20 cellular contexts compared by ENCODE assay signal in genomic region chr2:24016376-24016761, GRCh38. TPM values are rescaled to one million over a fixed set of nuclear protein-coding genes. Genes with fewer than 3 reads are reported as not detected.
A peak's percentile ranks its signal among the peaks of the same experiment; 100 is the strongest.
DNase-seq lines count a peak whose midpoint lies in the region; ATAC-seq and TF ChIP-seq lines count a peak whose summit lies in the region.
"Had no signal": no experiment of that assay in that cellular context is flagged by ENCODE, and none has a peak within 500 bp of the region (broad histone marks: within the 10 kb centered on the region; RNA-seq: fewer than 3 reads in every experiment).

No MANE protein-coding gene starts in this region.

- H3K9ac ChIP-seq in mesenchymal stem cell (ENCODE audit: low read length): no peak overlapping the region
- H3K9ac ChIP-seq: KMS-11 had no signal

- H3K9me3 ChIP-seq in SJSA1 (replicated peaks) (peaks cover 2% of the 10 kb centered on the region; the same call in 1 of the 2 replicates), mesenchymal stem cell (ENCODE audit: control insufficient read depth, low read length) (no peaks in the 10 kb centered on the region), uterus (no peaks in the 10 kb centered on the region)
- H3K9me3 ChIP-seq: ascending aorta had no signal

- DNase-seq in GM23338 (ENCODE audit: low spot score) (no peak), SJSA1 (ENCODE audit: low read depth in 1 of 2, low spot score in 2 of 2) (peak in 1 of 2 experiments; percentile 25), mesenchymal stem cell (no peak), uterus (no peak)
- DNase-seq in activated T-cell treated with anti-CD3 and anti-CD28 coated beads, Interleukin-2, amount 50 U/mL, for 48 hours: no peak
- no peak for DNase-seq in activated CD4-positive, alpha-beta T cell treated with anti-CD3 and anti-CD28 coated beads, Interleukin-2, amount 10 ng/mL, durations not matched to agents 7 days and 5 days
- DNase-seq: activated CD4-positive, CD25-positive, alpha-beta regulatory T cell; C1 segment of cervical spinal cord; left colon; NCI-H2081; NCI-H446; stimulated activated CD4-positive, alpha-beta T cell treated with anti-CD3 and anti-CD28 coated beads, Interleukin-4, amount 100 ng/mL, for 1 hour had no signal

- no peaks in the 10 kb centered on the region for H3F3A ChIP-seq in GM23338 (replicated peaks; ENCODE audit: low read depth)

- CTCF ChIA-PET in activated CD4-positive, alpha-beta T cell treated with anti-CD3 and anti-CD28 coated beads, Interleukin-2, amount 10 ng/mL, durations not matched to agents 7 days and 5 days (lab: Charles Lee): interaction anchor here (0.6 kb wide), 1 partner anchor 301 kb away, joined by 4 read pairs; no protein-coding TSS in a partner anchor

- H3K18ac ChIP-seq in mesenchymal stem cell (ENCODE audit: low read depth in 1 of 2, low read length in 2 of 2): peak overlapping the region; percentile 25 to 64

- H3K4me1 ChIP-seq in GM23338 (ENCODE audit: insufficient read depth) (peaks cover 10% of the 10 kb centered on the region; the same call in 1 of the 2 replicates), SJSA1 (replicated peaks) (peaks cover 28% of the 10 kb centered on the region), mesenchymal stem cell (ENCODE audit: control insufficient read depth, insufficient read depth, low read depth, low read length) (peaks cover 19% of the 10 kb centered on the region), uterus (no peaks in the 10 kb centered on the region)
- H3K4me1 ChIP-seq: ascending aorta had no signal

- peak overlapping the region in 1 of 2 experiments; percentile 1 for H3K14ac ChIP-seq in mesenchymal stem cell (ENCODE audit: low read length in 2 of 2)

- H2BK120ac ChIP-seq in mesenchymal stem cell (ENCODE audit: low read depth, low read length): peak overlapping the region; percentile 61

- no peaks in the 10 kb centered on the region for H3K36me3 ChIP-seq in GM23338 (ENCODE audit: insufficient read depth)
- peaks cover under 1% of the 10 kb centered on the region; the same call in 1 of the 2 replicates for H3K36me3 ChIP-seq in SJSA1
- H3K36me3 ChIP-seq in mesenchymal stem cell (ENCODE audit: control insufficient read depth in 1 of 2, insufficient read depth in 2 of 2, low read depth in 1 of 2, low read length in 2 of 2): peaks cover 0 to 2% of the 10 kb centered on the region in 2 experiments
- H3K36me3 ChIP-seq in uterus: no peaks in the 10 kb centered on the region
- H3K36me3 ChIP-seq: ascending aorta had no signal

- no peak for TF ChIP-seq POLR2A in uterus (IDR thresholded peaks at IDR 0.05)

- peak overlapping the region in 1 of 2 experiments; percentile 57 for H3K4ac ChIP-seq in mesenchymal stem cell (ENCODE audit: low read depth in 1 of 2, low read length in 2 of 2)

- H2AK5ac ChIP-seq in mesenchymal stem cell (ENCODE audit: low read length, severe bottlenecking): no peak overlapping the region

- no peaks in the 10 kb centered on the region for H4K20me1 ChIP-seq in GM23338 (replicated peaks; ENCODE audit: insufficient read depth)

- H3K36me3 Mint-ChIP-seq in GM23338 (ENCODE audit: low read depth): no peaks in the 10 kb centered on the region
- H3K36me3 Mint-ChIP-seq in activated CD4-positive, alpha-beta T cell treated with anti-CD3 and anti-CD28 coated beads, Interleukin-2, amount 10 ng/mL, durations not matched to agents 7 days and 5 days (ENCODE audit: low read depth): no peaks in the 10 kb centered on the region
- H3K36me3 Mint-ChIP-seq: activated naive CD4-positive, alpha-beta T cell treated with anti-CD3 and anti-CD28 coated beads, Interleukin-2, amount 50 U/mL, for 24 hours had no signal

- peak overlapping the region; percentile 91 for H4K91ac ChIP-seq in mesenchymal stem cell (ENCODE audit: low read length)

- intact Hi-C loops in uterus (cut with DNase I; ENCODE audit: low total_unique reads): no loop called here

- no peaks in the 10 kb centered on the region for H3K9me3 Mint-ChIP-seq in GM23338
- H3K9me3 Mint-ChIP-seq in activated CD4-positive, alpha-beta T cell treated with anti-CD3 and anti-CD28 coated beads, Interleukin-2, amount 10 ng/mL, durations not matched to agents 7 days and 5 days: no peaks in the 10 kb centered on the region
- H3K9me3 Mint-ChIP-seq: activated naive CD4-positive, alpha-beta T cell treated with anti-CD3 and anti-CD28 coated beads, Interleukin-2, amount 50 U/mL, for 24 hours; mesothelial cell of epicardium; nephron had no signal

- peak overlapping the region; percentile 35 for H4K8ac ChIP-seq in mesenchymal stem cell (ENCODE audit: low read length)

- no peak for ATAC-seq in GM23338
- no peak for ATAC-seq in GM19395 (IDR thresholded peaks at IDR 0.05; ENCODE audit: unreplicated experiment)
- ATAC-seq: left colon had no signal

- H3K4me1 Mint-ChIP-seq in GM23338: peaks cover 24% of the 10 kb centered on the region
- H3K4me1 Mint-ChIP-seq in activated CD4-positive, alpha-beta T cell treated with anti-CD3 and anti-CD28 coated beads, Interleukin-2, amount 10 ng/mL, durations not matched to agents 7 days and 5 days: peaks cover under 1% of the 10 kb centered on the region
- H3K4me1 Mint-ChIP-seq: mesothelial cell of epicardium, nephron had no signal

- TF ChIP-seq CTCF in 22Rv1 (IDR thresholded peaks at IDR 0.05) (no peak), GM23338 (conservative IDR thresholded peaks at IDR 0.05; ENCODE audit: low read depth in 2 of 2) (no peak), uterus (IDR thresholded peaks at IDR 0.05) (no peak)

- 95% methylated on average over 9 of the region's 9 CpGs for WGBS in mesenchymal stem cell

- no peaks in the 10 kb centered on the region for H3K27me3 ChIP-seq in GM23338 (ENCODE audit: insufficient read depth)
- H3K27me3 ChIP-seq in SJSA1 (replicated peaks): no peaks in the 10 kb centered on the region
- H3K27me3 ChIP-seq in mesenchymal stem cell (ENCODE audit: control insufficient read depth in 1 of 2, insufficient read depth in 1 of 2, low read length in 2 of 2): peaks cover 0 to 6% of the 10 kb centered on the region in 2 experiments
- no peaks in the 10 kb centered on the region for H3K27me3 ChIP-seq in uterus
- H3K27me3 ChIP-seq: ascending aorta had no signal

- H2BK12ac ChIP-seq in mesenchymal stem cell (ENCODE audit: low read length in 2 of 2): peak overlapping the region; percentile 18 to 59

- H2AFZ ChIP-seq in GM23338 (no peak overlapping the region), mesenchymal stem cell (ENCODE audit: low read depth, low read length) (no peak overlapping the region)

- no peak overlapping the region for H2BK5ac ChIP-seq in mesenchymal stem cell (ENCODE audit: low read depth, low read length, poor library complexity, severe bottlenecking)

- no peaks in the 10 kb centered on the region for H3K79me1 ChIP-seq in mesenchymal stem cell (replicated peaks; ENCODE audit: low read length, poor library complexity, severe bottlenecking)

- no peaks in the 10 kb centered on the region for H3K9me2 ChIP-seq in GM23338 (ENCODE audit: insufficient read depth)

- H3K4me3 Mint-ChIP-seq in GM23338: no peak overlapping the region
- H3K4me3 Mint-ChIP-seq in activated CD4-positive, alpha-beta T cell treated with anti-CD3 and anti-CD28 coated beads, Interleukin-2, amount 10 ng/mL, durations not matched to agents 7 days and 5 days: no peak overlapping the region
- H3K4me3 Mint-ChIP-seq: activated naive CD4-positive, alpha-beta T cell treated with anti-CD3 and anti-CD28 coated beads, Interleukin-2, amount 50 U/mL, for 24 hours; mesothelial cell of epicardium; nephron had no signal

- H3K23ac ChIP-seq in mesenchymal stem cell (ENCODE audit: low read length in 2 of 2): no peak overlapping the region

- no peak overlapping the region for H3K4me3 ChIP-seq in GM23338
- H3K4me3 ChIP-seq in SJSA1: no peak overlapping the region
- no peak overlapping the region for H3K4me3 ChIP-seq in mesenchymal stem cell (ENCODE audit: insufficient read depth in 1 of 2, low read depth in 1 of 2, low read length in 2 of 2)
- no peak overlapping the region for H3K4me3 ChIP-seq in uterus
- H3K4me3 ChIP-seq: ascending aorta had no signal

- H2BK15ac ChIP-seq in mesenchymal stem cell (ENCODE audit: low read depth, poor library complexity, severe bottlenecking): no peak overlapping the region

- H3K27me3 Mint-ChIP-seq in GM23338 (ENCODE audit: insufficient read depth, low read depth, poor library complexity): peaks cover 10% of the 10 kb centered on the region
- H3K27me3 Mint-ChIP-seq in activated CD4-positive, alpha-beta T cell treated with anti-CD3 and anti-CD28 coated beads, Interleukin-2, amount 10 ng/mL, durations not matched to agents 7 days and 5 days: peaks cover 13% of the 10 kb centered on the region

- H3K4me2 ChIP-seq in GM23338 (no peak overlapping the region), mesenchymal stem cell (ENCODE audit: low read length, poor library complexity, severe bottlenecking) (no peak overlapping the region)
- H3K4me2 ChIP-seq: KMS-11 had no signal

- peak overlapping the region; percentile 13; the same call in 1 of the 2 replicates for H3K27ac ChIP-seq in 22Rv1
- H3K27ac ChIP-seq in GM23338 (ENCODE audit: low read depth): peak overlapping the region; percentile 39; the same call in 1 of the 2 replicates
- peak overlapping the region; percentile 77 for H3K27ac ChIP-seq in SJSA1
- H3K27ac ChIP-seq in mesenchymal stem cell (ENCODE audit: low read length, poor library complexity, severe bottlenecking): no peak overlapping the region
- no peak overlapping the region for H3K27ac ChIP-seq in uterus
- H3K27ac ChIP-seq: ascending aorta, KMS-11 had no signal

- no peak overlapping the region; the same call in 1 of the 2 replicates for H3K27ac Mint-ChIP-seq in GM23338
- no peak overlapping the region for H3K27ac Mint-ChIP-seq in activated CD4-positive, alpha-beta T cell treated with anti-CD3 and anti-CD28 coated beads, Interleukin-2, amount 10 ng/mL, durations not matched to agents 7 days and 5 days
- H3K27ac Mint-ChIP-seq: activated naive CD4-positive, alpha-beta T cell treated with anti-CD3 and anti-CD28 coated beads, Interleukin-2, amount 50 U/mL, for 24 hours; mesothelial cell of epicardium; nephron had no signal

- POLR2A ChIA-PET in activated CD4-positive, alpha-beta T cell treated with anti-CD3 and anti-CD28 coated beads, Interleukin-2, amount 10 ng/mL, durations not matched to agents 7 days and 5 days (lab: Charles Lee): no interaction called here

- H3K79me2 ChIP-seq in GM23338 (replicated peaks; ENCODE audit: insufficient read depth): no peaks in the 10 kb centered on the region

RNA-seq across cellular contexts. Expression of gene MFSD2B, which starts 6.5 kb away (rescaled TPM):
- 0.21 TPM in 1 of 2 replicates, not detected in the other for total RNA-seq in GM23338 (2014; rRNA removed; shearing (Covaris generic))
- polyA plus RNA-seq in GM23338 (2016; fragmentation: Nextera tagmentation; extraction: Ambion mirVana): 0.82 and 2.3 TPM in 2 replicates
- total RNA-seq in SJSA1 (2014; rRNA removed; shearing (Covaris generic)): not detected in 2 replicates
- 0.15 TPM for polyA plus RNA-seq in mesenchymal stem cell (2013, experiment 1 of 2)
- 0.11 TPM for polyA plus RNA-seq in mesenchymal stem cell (2013, experiment 2 of 2)
- total RNA-seq in uterus: 1 to 10 TPM in 1 of 4 donors, under 1 TPM in 1, not detected in 2; 0.35 to 1.4 TPM
- total RNA-seq in activated CD4-positive, alpha-beta T cell treated with anti-CD3 and anti-CD28 coated beads, Interleukin-2, amount 10 ng/mL, durations not matched to agents 7 days and 5 days: not detected
- total RNA-seq: ascending aorta, posterior vena cava had no signal

RNA-seq across cellular contexts. Expression of gene WDCP, which starts 30.8 kb away (rescaled TPM):
- 28.6 and 29.6 TPM in 2 replicates for total RNA-seq in GM23338 (2014; rRNA removed; shearing (Covaris generic))
- 7.1 and 10.5 TPM in 2 replicates for polyA plus RNA-seq in GM23338 (2016; fragmentation: Nextera tagmentation; extraction: Ambion mirVana)
- total RNA-seq in SJSA1 (2014; rRNA removed; shearing (Covaris generic)): 18.0 and 18.5 TPM in 2 replicates
- polyA plus RNA-seq in mesenchymal stem cell (2013, experiment 1 of 2): 5.7 TPM
- 5.7 TPM for polyA plus RNA-seq in mesenchymal stem cell (2013, experiment 2 of 2)
- total RNA-seq in uterus: 10 to 100 TPM in 3 of 4 donors, 1 to 10 TPM in 1; 5.9 to 18.2 (median 12.1) TPM
- 10 to 100 TPM; 16.3 to 21.8 TPM for total RNA-seq in activated CD4-positive, alpha-beta T cell treated with anti-CD3 and anti-CD28 coated beads, Interleukin-2, amount 10 ng/mL, durations not matched to agents 7 days and 5 days

RNA-seq across cellular contexts. Expression of gene FKBP1B, which starts 33.2 kb away (rescaled TPM):
- total RNA-seq in GM23338 (2014; rRNA removed; shearing (Covaris generic)): 48.2 and 51.3 TPM in 2 replicates
- 75.7 and 77.1 TPM in 2 replicates for polyA plus RNA-seq in GM23338 (2016; fragmentation: Nextera tagmentation; extraction: Ambion mirVana)
- 15.1 and 18.2 TPM in 2 replicates for total RNA-seq in SJSA1 (2014; rRNA removed; shearing (Covaris generic))
- polyA plus RNA-seq in mesenchymal stem cell (2013, experiment 1 of 2): 11.5 TPM
- polyA plus RNA-seq in mesenchymal stem cell (2013, experiment 2 of 2): 12.6 TPM
- total RNA-seq in uterus: 10 to 100 TPM in 1 of 4 donors, 1 to 10 TPM in 3; 6.4 to 82.1 (median 6.8) TPM
- 1 to 10 TPM; 1.0 to 1.9 TPM for total RNA-seq in activated CD4-positive, alpha-beta T cell treated with anti-CD3 and anti-CD28 coated beads, Interleukin-2, amount 10 ng/mL, durations not matched to agents 7 days and 5 days
- total RNA-seq: ascending aorta had no signal

RNA-seq across cellular contexts. Expression of gene SF3B6, which starts 59.8 kb away (rescaled TPM):
- total RNA-seq in GM23338 (2014; rRNA removed; shearing (Covaris generic)): 140 and 172 TPM in 2 replicates
- 565 and 610 TPM in 2 replicates for polyA plus RNA-seq in GM23338 (2016; fragmentation: Nextera tagmentation; extraction: Ambion mirVana)
- 274 and 353 TPM in 2 replicates for total RNA-seq in SJSA1 (2014; rRNA removed; shearing (Covaris generic))
- 211 TPM for polyA plus RNA-seq in mesenchymal stem cell (2013, experiment 1 of 2)
- polyA plus RNA-seq in mesenchymal stem cell (2013, experiment 2 of 2): 225 TPM
- total RNA-seq in uterus: 10 to 100 TPM; 55.0 to 99.0 (median 77.1) TPM
- 10 to 100 TPM; 82.3 to 88.5 TPM for total RNA-seq in activated CD4-positive, alpha-beta T cell treated with anti-CD3 and anti-CD28 coated beads, Interleukin-2, amount 10 ng/mL, durations not matched to agents 7 days and 5 days

Comparison
In these comparisons a context has a peak if more than half of its experiments do, and no peak if none do; other contexts are left out.
1. H3K27ac ChIP-seq: peak in 22Rv1 (single experiment), GM23338 (single experiment) and SJSA1 (single experiment); none in mesenchymal stem cell (single experiment) and uterus (0 of 2).